In genomic region chr17:15409721-15410247, GRCh38 we compare ENCODE assay signal across 9 cellular contexts. TPM values are rescaled to one million over a fixed set of nuclear protein-coding genes. Genes with fewer than 3 reads are reported as not detected.
DNase-seq lines count a peak whose midpoint lies in the region; ATAC-seq and TF ChIP-seq lines count a peak whose summit lies in the region.
"Had no signal": no experiment of that assay in that cellular context is flagged by ENCODE, and none has a peak within 500 bp of the region (broad histone marks: within the 10 kb centered on the region; RNA-seq: fewer than 3 reads in every experiment).

No MANE protein-coding gene starts in this region.

- no peak for TF ChIP-seq CTCF in fibroblast of the aortic adventitia (IDR thresholded peaks at IDR 0.05; ENCODE audit: insufficient read depth, low read length)
- no peak for TF ChIP-seq CTCF in omental fat pad (IDR thresholded peaks at IDR 0.05)

- no peaks in the 10 kb centered on the region for H3K36me3 ChIP-seq in SJCRH30

- no peaks in the 10 kb centered on the region for H3K27me3 ChIP-seq in SJCRH30

- H3K4me1 ChIP-seq in SJCRH30: peaks cover 46% of the 10 kb centered on the region

- H3K27ac ChIP-seq in SJCRH30: peak overlapping the region; percentile 10; the same call in 1 of the 2 replicates

- H3K9me3 ChIP-seq in SJCRH30 (replicated peaks): no peaks in the 10 kb centered on the region; the same call in 1 of the 2 replicates

- DNase-seq in ACHN (peak; percentile 53), SJCRH30 (peak; percentile 45 to 65), fibroblast of the aortic adventitia (ENCODE audit: low read depth) (peak; percentile 98), omental fat pad (ENCODE audit: low spot score) (no peak), NCI-H1092 (lab: John Stamatoyannopoulos, UW) (no peak)
- no peak for DNase-seq in activated CD8-positive, alpha-beta memory T cell treated with anti-CD3 and anti-CD28 coated beads, Interleukin-2, amount 50 U/mL, for 48 hours
- DNase-seq: NCI-H345 had no signal

- peak; percentile 81 for ATAC-seq in omental fat pad (ENCODE audit: low FRiP score)
- no peak for ATAC-seq in GM19397 (IDR thresholded peaks at IDR 0.05; ENCODE audit: unreplicated experiment)
- ATAC-seq in GM19452 (IDR thresholded peaks at IDR 0.05; ENCODE audit: unreplicated experiment): no peak

- in situ Hi-C loops in ACHN (cut with HindIII; ENCODE audit: low pct_ligation_motif_present, low pct_unique_long_range_greater_than_20kb, low sequenced_read_pairs): no loop called here

- H3K4me3 ChIP-seq in SJCRH30 (no peak overlapping the region), fibroblast of the aortic adventitia (ENCODE audit: low read depth, low read length) (peak overlapping the region; percentile 60)

RNA-seq across cellular contexts. Expression of gene CDRT4, which starts 57.6 kb away (rescaled TPM):
- 0.04 TPM in 1 of 2 replicates, not detected in the other for total RNA-seq in SJCRH30 (2014; rRNA removed; shearing (Covaris generic))
- total RNA-seq in fibroblast of the aortic adventitia (ENCODE audit: low replicate concordance) (2.9 TPM in 1 of 2 replicates, not detected in the other), omental fat pad (1 to 10 TPM; 1.3 to 7.9 (median 2.6) TPM)

Comparison
In these comparisons a context has a peak if more than half of its experiments do, and no peak if none do; other contexts are left out.
1. DNase-seq: peak in ACHN (single experiment), SJCRH30 (2 of 2) and fibroblast of the aortic adventitia (single experiment); none in omental fat pad (single experiment), activated CD8-positive, alpha-beta memory T cell treated with anti-CD3 and anti-CD28 coated beads, Interleukin-2, amount 50 U/mL, for 48 hours (single experiment) and NCI-H1092 (single experiment).